15 cellular contexts compared by ENCODE assay signal in the genomic region with DNA sequence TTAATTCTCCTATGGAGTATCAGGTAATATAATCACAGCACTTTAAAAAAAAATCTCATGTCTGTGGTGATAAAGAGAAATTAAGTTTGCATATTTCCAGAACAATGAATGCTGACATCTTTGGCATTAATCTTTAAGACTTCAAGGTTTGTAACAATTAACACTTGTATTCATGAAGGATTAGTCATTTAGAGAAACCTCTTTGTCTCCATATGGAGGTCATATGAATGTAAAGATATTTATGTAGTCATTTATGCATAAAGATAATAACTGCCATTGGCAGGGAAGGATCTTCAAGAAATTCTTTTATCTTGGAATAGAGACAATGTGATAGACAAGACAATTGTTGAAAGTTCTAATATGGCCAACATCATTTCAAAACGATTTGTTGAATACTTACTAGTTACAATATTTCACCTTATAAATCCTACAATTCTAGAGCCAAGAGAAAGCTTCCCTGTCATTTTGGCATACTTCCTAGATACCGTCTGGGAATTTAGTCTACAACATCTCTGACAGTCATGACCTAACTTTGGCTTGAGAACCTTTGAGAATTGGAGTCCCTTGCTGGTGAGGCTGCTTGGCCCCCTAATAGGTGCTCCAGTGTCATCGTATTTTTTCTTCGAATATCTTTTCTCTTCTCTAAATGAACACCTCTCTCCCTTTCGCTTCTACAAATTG.
"Had no signal": no experiment of that assay in that cellular context is flagged by ENCODE, and none has a peak within 500 bp of the region (broad histone marks: within the 10 kb centered on the region; RNA-seq: fewer than 3 reads in every experiment).

No MANE protein-coding gene starts in this region.

- H3K4me1 Mint-ChIP-seq: natural killer cell had no signal

- H3K4me1 ChIP-seq: sigmoid colon had no signal

- DNase-seq: activated CD4-positive, alpha-beta memory T cell treated with anti-CD3 and anti-CD28 coated beads for 36 hours; activated CD4-positive, alpha-beta T cell treated with anti-CD3 and anti-CD28 coated beads for 1 hour; activated gamma-delta T cell treated with Interleukin-2 at 50 U/mL for 16 hours; activated naive CD8-positive, alpha-beta T cell treated with anti-CD3 and anti-CD28 coated beads for 36 hours; activated T-cell treated with anti-CD3 and anti-CD28 coated beads, Interleukin-2, amount 50 U/mL, for 48 hours; anterior cingulate cortex; effector CD4-positive, alpha-beta T cell; hypothalamus; mucosa of descending colon; natural killer cell; sigmoid colon; stimulated activated CD4-positive, alpha-beta T cell treated with anti-CD3 and anti-CD28 coated beads, Interleukin-2, amount 100 ng/mL, for 24 hours had no signal

- H3K4me3 Mint-ChIP-seq: activated CD4-positive, alpha-beta memory T cell treated with anti-CD3 and anti-CD28 coated beads for 36 hours; activated naive CD8-positive, alpha-beta T cell treated with anti-CD3 and anti-CD28 coated beads for 36 hours; natural killer cell; stimulated activated naive CD8-positive, alpha-beta T cell treated with anti-CD3 and anti-CD28 coated beads, Interleukin-15, Interleukin-2, amounts not matched to agents 100 ng/mL and 50 ng/mL, for 24 hours; T-helper 2 cell treated with Interferon-gamma antibody and Interleukin-4, amounts not matched to agents 5 μg/mL and 100 μg/mL, for 36 hours had no signal

- H3K9me3 ChIP-seq: mucosa of descending colon, sigmoid colon, thoracic aorta had no signal

- H3K36me3 ChIP-seq: sigmoid colon, thoracic aorta had no signal

- H3K4me3 ChIP-seq: mucosa of descending colon, sigmoid colon, thoracic aorta had no signal

- H3K9me3 Mint-ChIP-seq: activated CD4-positive, alpha-beta memory T cell treated with anti-CD3 and anti-CD28 coated beads for 36 hours; activated naive CD8-positive, alpha-beta T cell treated with anti-CD3 and anti-CD28 coated beads for 36 hours; natural killer cell; stimulated activated naive CD8-positive, alpha-beta T cell treated with anti-CD3 and anti-CD28 coated beads, Interleukin-15, Interleukin-2, amounts not matched to agents 100 ng/mL and 50 ng/mL, for 24 hours; T-helper 2 cell treated with Interferon-gamma antibody and Interleukin-4, amounts not matched to agents 5 μg/mL and 100 μg/mL, for 36 hours had no signal

- H3K36me3 Mint-ChIP-seq: natural killer cell had no signal

- H3K27ac ChIP-seq: thoracic aorta had no signal

- H3K27ac Mint-ChIP-seq: activated CD4-positive, alpha-beta memory T cell treated with anti-CD3 and anti-CD28 coated beads for 36 hours; activated naive CD8-positive, alpha-beta T cell treated with anti-CD3 and anti-CD28 coated beads for 36 hours; natural killer cell; stimulated activated naive CD8-positive, alpha-beta T cell treated with anti-CD3 and anti-CD28 coated beads, Interleukin-15, Interleukin-2, amounts not matched to agents 100 ng/mL and 50 ng/mL, for 24 hours; T-helper 2 cell treated with Interferon-gamma antibody and Interleukin-4, amounts not matched to agents 5 μg/mL and 100 μg/mL, for 36 hours had no signal

- H3K27me3 ChIP-seq: sigmoid colon had no signal

- ATAC-seq: mucosa of descending colon, natural killer cell had no signal

- H3K27me3 Mint-ChIP-seq: activated CD4-positive, alpha-beta memory T cell treated with anti-CD3 and anti-CD28 coated beads for 36 hours; activated naive CD8-positive, alpha-beta T cell treated with anti-CD3 and anti-CD28 coated beads for 36 hours; stimulated activated naive CD8-positive, alpha-beta T cell treated with anti-CD3 and anti-CD28 coated beads, Interleukin-15, Interleukin-2, amounts not matched to agents 100 ng/mL and 50 ng/mL, for 24 hours had no signal
